8 cellular contexts compared by ENCODE assay signal in genomic region chr7:35985126-35985754, GRCh38.
DNase-seq lines count a peak whose midpoint lies in the region; ATAC-seq lines count a peak whose summit lies in the region.

No MANE protein-coding gene starts in this region.

- peak; percentile 97 for ATAC-seq in GM18502 (IDR thresholded peaks at IDR 0.05; ENCODE audit: poor library complexity, unreplicated experiment)
- ATAC-seq in HG03045 (IDR thresholded peaks at IDR 0.05; ENCODE audit: unreplicated experiment), result peak; percentile 86

- H3K27ac ChIP-seq in caudate nucleus (ENCODE audit: low read depth, low read length), result no peak overlapping the region

- peak; percentile 75 for DNase-seq in A172 (ENCODE audit: low spot score)
- peak; percentile 23 for DNase-seq in NCI-H2196 treated with DMSO at 0.1 percent for 48 hours (lab: John Stamatoyannopoulos, UW; ENCODE audit: unreplicated experiment)
- DNase-seq in activated CD4-positive, CD25-positive, alpha-beta regulatory T cell treated with anti-CD3 and anti-CD28 coated beads, Interleukin-2, amount 50 U/mL, for 16 hours (ENCODE audit: low read depth, low spot score), result peak; percentile 55
- peak in 56 of 61 donors; percentile 3 to 82 (median 55) for DNase-seq in caudate nucleus (lab: John Stamatoyannopoulos, UW)
- DNase-seq in kidney glomerular epithelial cell (lab: John Stamatoyannopoulos, UW), result peak; percentile 71
- peak; percentile 66 to 67 for DNase-seq in stimulated activated CD4-positive, alpha-beta T cell treated with anti-CD3 and anti-CD28 coated beads, Interleukin-2, amount 100 ng/mL, for 48 hours

Comparison
In these comparisons a context has a peak if more than half of its experiments do, and no peak if none do; other contexts are left out.
1. DNase-seq: peak in every context shown above with its lines; median percentile 75 in A172; 71 in kidney glomerular epithelial cell; 66 in stimulated activated CD4-positive, alpha-beta T cell treated with anti-CD3 and anti-CD28 coated beads, Interleukin-2, amount 100 ng/mL, for 48 hours; 55 in activated CD4-positive, CD25-positive, alpha-beta regulatory T cell treated with anti-CD3 and anti-CD28 coated beads, Interleukin-2, amount 50 U/mL, for 16 hours; 55 in caudate nucleus; 23 in NCI-H2196 treated with DMSO at 0.1 percent for 48 hours.